ENCODE assay signal across 13 cellular contexts in genomic region chr7:99121496-99122021, GRCh38. TPM values are rescaled to one million over a fixed set of nuclear protein-coding genes. Genes with fewer than 3 reads are reported as not detected.
DNase-seq lines count a peak whose midpoint lies in the region; ATAC-seq and TF ChIP-seq lines count a peak whose summit lies in the region.
"Had no signal": no experiment of that assay in that cellular context is flagged by ENCODE, and none has a peak within 500 bp of the region (broad histone marks: within the 10 kb centered on the region; RNA-seq: fewer than 3 reads in every experiment).

No MANE protein-coding gene starts in this region.

- intact Hi-C loops in Right ventricle myocardium superior (cut with DNase I) = no loop called here

- DNase-seq in AG04449 (ENCODE audit: low read depth, low spot score) = no peak
- DNase-seq in amniotic epithelial cell (ENCODE audit: low read depth) = peak; percentile 23
- DNase-seq in Right ventricle myocardium superior = peak; percentile 58
- DNase-seq in DMS 273 treated with DMSO at 0.1 percent for 48 hours (lab: John Stamatoyannopoulos, UW) = no peak
- DNase-seq: H7, NCI-H2171, SK-N-SH, small intestine had no signal

- peak overlapping the region; percentile 6; the same call in 1 of the 2 replicates for H3K4me3 ChIP-seq in AG04449 (ENCODE audit: low read depth, low read length)
- no peak overlapping the region for H3K4me3 ChIP-seq in rectal smooth muscle tissue (ENCODE audit: low read length)
- H3K4me3 ChIP-seq: neural progenitor cell had no signal

- no peak overlapping the region for H3K9ac ChIP-seq in rectal smooth muscle tissue (ENCODE audit: low read length)
- H3K9ac ChIP-seq: neural progenitor cell, SK-N-SH had no signal

- no peaks in the 10 kb centered on the region for H3K36me3 ChIP-seq in rectal smooth muscle tissue (ENCODE audit: control insufficient read depth, insufficient read depth, low read length)
- H3K36me3 ChIP-seq: neural progenitor cell had no signal

- POLR2A ChIA-PET in AG04449 (lab: Yijun Ruan, JAX) = interaction anchor here (0.6 to 1.3 kb wide), 5 partner anchors 10 to 60 kb away, joined by 3 to 8 read pairs (median 4); no protein-coding TSS in a partner anchor

- H3K4me1 ChIP-seq in rectal smooth muscle tissue (ENCODE audit: control insufficient read depth, insufficient read depth, low read length) = peaks cover 14% of the 10 kb centered on the region

- no peaks in the 10 kb centered on the region for H3K27me3 ChIP-seq in rectal smooth muscle tissue (ENCODE audit: control insufficient read depth, insufficient read depth, low read length)
- H3K27me3 ChIP-seq: neural progenitor cell had no signal

- CTCF ChIA-PET in AG04449 (lab: Yijun Ruan, JAX) = interaction anchor here (1.1 to 2.2 kb wide), 3 partner anchors 9 to 16 kb away, joined by 3 to 6 read pairs (median 6); no protein-coding TSS in a partner anchor

- TF ChIP-seq CTCF in AG04449 (IDR thresholded peaks at IDR 0.05; ENCODE audit: insufficient read depth, low read length, missing control alignments) = no peak

- peak; percentile 65 for ATAC-seq in Right ventricle myocardium superior (ENCODE audit: poor library complexity)
- ATAC-seq in GM18519 (IDR thresholded peaks at IDR 0.05; ENCODE audit: low FRiP score, unreplicated experiment) = no peak
- ATAC-seq in HG03280 (IDR thresholded peaks at IDR 0.05; ENCODE audit: unreplicated experiment) = no peak
- ATAC-seq in GM21529 (IDR thresholded peaks at IDR 0.05; ENCODE audit: unreplicated experiment) = no peak

- H3K27ac ChIP-seq in rectal smooth muscle tissue (ENCODE audit: low read depth, low read length) = peak overlapping the region; percentile 72
- H3K27ac ChIP-seq: neural progenitor cell had no signal

RNA-seq across cellular contexts. Expression of gene SMURF1, which starts 22.3 kb away (rescaled TPM):
- total RNA-seq in Right ventricle myocardium superior = 9.0 TPM

Comparison
In these comparisons a context has a peak if more than half of its experiments do, and no peak if none do; other contexts are left out.
1. DNase-seq: peak in amniotic epithelial cell (single experiment) and Right ventricle myocardium superior (single experiment); none in AG04449 (single experiment) and DMS 273 treated with DMSO at 0.1 percent for 48 hours (single experiment).